In genomic region chr20:44851545-44851944, GRCh38 we compare ENCODE assay signal across 18 cellular contexts. TPM values are rescaled to one million over a fixed set of nuclear protein-coding genes. Genes with fewer than 3 reads are reported as not detected.
"Had no signal": no experiment of that assay in that cellular context is flagged by ENCODE, and none has a peak within 500 bp of the region (broad histone marks: within the 10 kb centered on the region; RNA-seq: fewer than 3 reads in every experiment).

No MANE protein-coding gene starts in this region.

- ATAC-seq: left lobe of liver; naive thymus-derived CD4-positive, alpha-beta T cell had no signal

- H3K9me3 ChIP-seq: tibial nerve, vagina had no signal

- H3K4me3 ChIP-seq: tibial nerve, vagina had no signal

- H3K27me3 ChIP-seq: brain microvascular endothelial cell, tibial nerve, vagina had no signal

- FAIRE-seq: islet of Langerhans had no signal

- H3K4me1 ChIP-seq: tibial nerve, vagina had no signal

- H3K27ac ChIP-seq: brain microvascular endothelial cell, tibial nerve, vagina had no signal

- H3K36me3 ChIP-seq: brain microvascular endothelial cell, tibial nerve, vagina had no signal

- DNase-seq: activated CD4-positive, CD25-positive, alpha-beta regulatory T cell treated with anti-CD3 and anti-CD28 coated beads, Interleukin-2, amount 50 U/mL, for 72 hours; activated naive CD4-positive, alpha-beta T cell treated with Interleukin-2 at 50 U/mL for 16 hours; activated T-cell treated with anti-CD3 and anti-CD28 coated beads for 4 hours; anterior cingulate cortex; brain microvascular endothelial cell; effector memory CD4-positive, alpha-beta T cell; head of caudate nucleus; midbrain; naive thymus-derived CD4-positive, alpha-beta T cell; posterior cingulate gyrus; stimulated activated CD4-positive, alpha-beta T cell treated with anti-CD3 and anti-CD28 coated beads, Interleukin-15, amount 100 ng/mL, for 24 hours; stimulated activated CD4-positive, alpha-beta T cell treated with anti-CD3 and anti-CD28 coated beads, Interleukin-4, amount 100 ng/mL, for 1 hour; stimulated activated naive CD4-positive, alpha-beta T cell had no signal

RNA-seq across cellular contexts. Expression of gene RIMS4, which starts 41.2 kb away (rescaled TPM):
- total RNA-seq: left lobe of liver; lung microvascular endothelial cell; naive thymus-derived CD4-positive, alpha-beta T cell had no signal
- polyA plus RNA-seq: naive thymus-derived CD4-positive, alpha-beta T cell had no signal
